8 cellular contexts compared by ENCODE assay signal in the genomic region with DNA sequence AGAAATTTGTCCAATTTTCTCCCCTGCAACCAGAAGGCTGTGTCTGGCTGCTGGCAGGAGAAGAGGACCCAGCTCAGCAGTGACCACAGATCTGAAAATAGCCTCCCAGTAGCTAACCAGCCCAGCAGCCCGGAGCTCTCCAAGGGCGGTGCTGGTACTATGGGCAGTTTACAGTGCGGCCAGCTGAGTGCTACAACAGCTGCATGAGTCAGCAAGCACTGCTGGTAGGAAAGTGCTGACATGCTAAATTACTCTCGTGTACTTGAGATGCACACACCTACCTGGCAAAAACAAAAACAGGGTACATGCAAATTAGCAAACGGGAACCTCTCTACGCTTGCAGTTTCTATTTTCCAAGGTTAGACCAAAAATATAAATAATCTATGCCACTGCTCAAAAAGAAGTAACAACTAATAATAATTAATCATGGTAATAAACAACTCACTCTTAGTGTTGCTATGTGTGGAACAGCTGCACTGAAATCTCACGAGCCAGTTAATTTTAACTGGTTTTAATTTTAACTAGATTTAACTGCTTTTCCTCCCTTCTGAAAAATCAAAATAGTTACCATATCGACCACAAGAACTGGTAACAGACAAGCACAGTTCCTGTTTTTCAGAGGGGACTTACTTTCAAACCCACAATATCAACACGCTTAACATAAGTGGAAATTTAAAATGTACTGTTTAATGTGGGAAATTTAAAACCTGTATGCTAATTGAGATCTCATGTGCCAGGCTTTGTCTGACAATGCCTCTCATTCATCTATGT. TPM values are rescaled to one million over a fixed set of nuclear protein-coding genes. Genes with fewer than 3 reads are reported as not detected.
DNase-seq lines count a peak whose midpoint lies in the region; ATAC-seq and TF ChIP-seq lines count a peak whose summit lies in the region.

No MANE protein-coding gene starts in this region.

- intact Hi-C loops in dorsolateral prefrontal cortex (cut with DNase I) (loop anchor here in 1 of 2 donors (2.0 kb wide), 1 partner anchor 67 kb away; no protein-coding TSS in a partner anchor), lower lobe of right lung (cut with DNase I) (no loop called here)

- ATAC-seq in HG02840 (IDR thresholded peaks at IDR 0.05; ENCODE audit: low FRiP score, unreplicated experiment) (peak; percentile 72), lower lobe of right lung (peak; percentile 94 to 95)

- H3K9me3 ChIP-seq in lower lobe of right lung = no peaks in the 10 kb centered on the region

- H3K27ac ChIP-seq in dorsolateral prefrontal cortex (peak overlapping the region in 21 of 59 donors; percentile 0 to 60 (median 39)), lower lobe of right lung (peak overlapping the region; percentile 52)

- TF ChIP-seq CTCF in dorsolateral prefrontal cortex (IDR thresholded peaks at IDR 0.05 in 54 of 56, conservative IDR thresholded peaks at IDR 0.05 in 2 of 56; ENCODE audit: low read depth in 1 of 56, partially characterized antibody in 56 of 56) (peak in 7 of 56 donors; percentile 9 to 40 (median 27)), lower lobe of right lung (IDR thresholded peaks at IDR 0.05) (no peak)

- no peaks in the 10 kb centered on the region for H3K36me3 ChIP-seq in lower lobe of right lung

- H3K4me1 ChIP-seq in lower lobe of right lung = peaks cover 24% of the 10 kb centered on the region

- peak overlapping the region in 53 of 59 donors; percentile 7 to 58 (median 33) for H3K4me3 ChIP-seq in dorsolateral prefrontal cortex
- peak overlapping the region; percentile 9 for H3K4me3 ChIP-seq in lower lobe of right lung

- DNase-seq in activated gamma-delta T cell treated with Interleukin-2 at 50 U/mL for 16 hours = peak; percentile 32
- DNase-seq in activated gamma-delta T cell (lab: John Stamatoyannopoulos, UW) = no peak
- DNase-seq in NCI-H2107 (lab: John Stamatoyannopoulos, UW) = peak; percentile 13
- DNase-seq in activated CD4-positive, CD25-positive, alpha-beta regulatory T cell (lab: John Stamatoyannopoulos, UW) = peak in 3 of 4 experiments; percentile 7 to 12 (median 12)
- peak; percentile 55 to 84 (median 78) for DNase-seq in dorsolateral prefrontal cortex
- DNase-seq in lower lobe of right lung = peak; percentile 78
- DNase-seq in stimulated activated naive CD4-positive, alpha-beta T cell treated with Interleukin-2 at 50 U/mL for 16 hours (lab: John Stamatoyannopoulos, UW) = peak; percentile 47

- H3K27me3 ChIP-seq in dorsolateral prefrontal cortex (no peaks in the 10 kb centered on the region), lower lobe of right lung (ENCODE audit: low read depth) (no peaks in the 10 kb centered on the region)

RNA-seq across cellular contexts. Expression of gene BACH2, which starts 10.8 kb away (rescaled TPM):
- total RNA-seq in dorsolateral prefrontal cortex = 10 to 100 TPM in 116 of 120 experiments, 1 to 10 TPM in 4; 6.8 to 31.2 (median 16.9) TPM
- 6.3 TPM for total RNA-seq in lower lobe of right lung
